In the genomic region with DNA sequence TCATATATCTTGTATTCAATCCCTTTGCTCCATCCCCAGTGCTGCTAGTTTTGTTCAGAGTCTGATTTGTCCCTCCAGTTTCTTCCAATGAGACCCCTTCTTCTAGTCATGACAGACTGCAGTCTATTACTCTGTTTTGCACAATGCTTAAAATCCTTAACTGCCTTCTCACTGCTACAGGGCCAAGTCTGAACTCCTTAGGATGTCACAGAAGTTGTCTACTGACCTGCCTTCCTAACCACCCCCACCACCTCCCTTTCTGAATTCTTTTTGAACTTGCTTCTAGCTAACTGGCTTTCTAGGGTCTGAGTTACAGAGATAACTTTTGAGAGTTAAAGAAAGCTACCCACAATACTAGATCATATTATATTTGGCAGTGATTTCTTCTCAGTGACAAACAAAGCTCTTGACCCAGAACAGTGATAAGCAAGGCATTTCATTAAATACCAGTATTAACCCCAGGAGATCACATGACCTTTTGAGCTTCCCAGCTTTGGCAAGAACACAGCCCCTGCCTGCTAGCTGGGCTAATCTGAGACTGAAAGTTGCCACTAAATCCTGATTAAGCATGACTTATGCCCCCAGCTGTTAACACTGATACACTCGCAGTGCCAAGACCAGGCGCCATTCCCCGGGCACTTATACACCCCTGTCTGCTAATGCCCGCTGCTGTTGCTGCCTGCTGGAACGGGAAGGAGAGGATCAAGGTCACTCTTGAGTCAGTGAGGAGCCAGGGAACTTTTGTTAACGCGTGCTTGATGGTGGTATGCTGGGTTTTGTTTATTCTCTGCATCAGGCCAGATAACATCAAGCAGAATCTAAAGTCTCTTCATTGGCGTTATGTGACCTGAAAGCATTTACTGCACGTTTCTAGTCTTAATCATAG, we compare ENCODE assay signal across 11 cellular contexts. TPM values are rescaled to one million over a fixed set of nuclear protein-coding genes. Genes with fewer than 3 reads are reported as not detected.
DNase-seq lines count a peak whose midpoint lies in the region; ATAC-seq lines count a peak whose summit lies in the region.
"Had no signal": no experiment of that assay in that cellular context is flagged by ENCODE, and none has a peak within 500 bp of the region (broad histone marks: within the 10 kb centered on the region; RNA-seq: fewer than 3 reads in every experiment).

No MANE protein-coding gene starts in this region.

- no peaks in the 10 kb centered on the region for H3K36me3 Mint-ChIP-seq in stimulated activated naive B cell treated with anti-CD40 and anti-IgM and Interleukin-4, amounts not matched to agents 10 μg/mL and 1 μg/mL and 100 μg/mL, for 72 hours

- ATAC-seq in left lobe of liver: peak; percentile 85
- no peak for ATAC-seq in stimulated activated naive B cell treated with anti-CD40 and anti-IgM and Interleukin-4, amounts not matched to agents 10 μg/mL and 1 μg/mL and 100 μg/mL, for 72 hours (replicated peaks)
- ATAC-seq: effector memory CD8-positive, alpha-beta T cell had no signal

- H3K4me3 Mint-ChIP-seq in stimulated activated naive B cell treated with anti-CD40 and anti-IgM and Interleukin-4, amounts not matched to agents 10 μg/mL and 1 μg/mL and 100 μg/mL, for 72 hours: no peak overlapping the region
- H3K4me3 Mint-ChIP-seq: activated CD4-positive, alpha-beta T cell treated with anti-CD3 and anti-CD28 coated beads, Interleukin-2, amount 10 ng/mL, durations not matched to agents 7 days and 5 days had no signal

- H3K4me1 ChIP-seq in stomach smooth muscle (ENCODE audit: control insufficient read depth, insufficient read depth, low read length): peaks cover 22% of the 10 kb centered on the region

- no peak overlapping the region for H3K27ac Mint-ChIP-seq in stimulated activated naive B cell treated with anti-CD40 and anti-IgM and Interleukin-4, amounts not matched to agents 10 μg/mL and 1 μg/mL and 100 μg/mL, for 72 hours
- H3K27ac Mint-ChIP-seq: activated CD4-positive, alpha-beta T cell treated with anti-CD3 and anti-CD28 coated beads, Interleukin-2, amount 10 ng/mL, durations not matched to agents 7 days and 5 days; effector memory CD8-positive, alpha-beta T cell had no signal

- no peaks in the 10 kb centered on the region for H3K4me1 Mint-ChIP-seq in stimulated activated naive B cell treated with anti-CD40 and anti-IgM and Interleukin-4, amounts not matched to agents 10 μg/mL and 1 μg/mL and 100 μg/mL, for 72 hours
- H3K4me1 Mint-ChIP-seq: activated CD4-positive, alpha-beta T cell treated with anti-CD3 and anti-CD28 coated beads, Interleukin-2, amount 10 ng/mL, durations not matched to agents 7 days and 5 days had no signal

- H3K4me3 ChIP-seq in stomach smooth muscle (ENCODE audit: low read length in 2 of 2): peak overlapping the region; percentile 52 to 74

- peak overlapping the region; percentile 62 for H3K27ac ChIP-seq in stomach smooth muscle (ENCODE audit: low read length)

- peaks cover 24 to 29% of the 10 kb centered on the region in 2 donors for H3K27me3 Mint-ChIP-seq in stimulated activated naive B cell treated with anti-CD40 and anti-IgM and Interleukin-4, amounts not matched to agents 10 μg/mL and 1 μg/mL and 100 μg/mL, for 72 hours

- no peaks in the 10 kb centered on the region for H3K27me3 ChIP-seq in stomach smooth muscle (ENCODE audit: control insufficient read depth in 1 of 2, insufficient read depth in 2 of 2, low read length in 2 of 2)

- no peaks in the 10 kb centered on the region for H3K36me3 ChIP-seq in stomach smooth muscle (ENCODE audit: control insufficient read depth in 2 of 2, insufficient read depth in 2 of 2, low read length in 2 of 2)

- peak; percentile 13 for DNase-seq in NCI-H1105 (lab: John Stamatoyannopoulos, UW)
- DNase-seq in dedifferentiated amniotic fluid mesenchymal stem cell (ENCODE audit: extremely low spot score): peak; percentile 29
- peak; percentile 78 for DNase-seq in left lobe of liver (ENCODE audit: low spot score)
- DNase-seq in stimulated activated naive B cell treated with anti-CD40 and anti-IgM and Interleukin-4, amounts not matched to agents 10 μg/mL and 1 μg/mL and 100 μg/mL, for 72 hours: no peak
- no peak for DNase-seq in stimulated activated CD4-positive, alpha-beta T cell treated with anti-CD3 and anti-CD28 coated beads, Interleukin-4, amount 100 ng/mL, for 4 hours
- DNase-seq in stimulated activated CD4-positive, alpha-beta T cell treated with anti-CD3 and anti-CD28 coated beads, Interleukin-2, amount 100 ng/mL, for 48 hours: no peak
- no peak for DNase-seq in NCI-H1930 (lab: John Stamatoyannopoulos, UW)
- DNase-seq: activated CD4-positive, alpha-beta T cell treated with anti-CD3 and anti-CD28 coated beads, Interleukin-2, amount 10 ng/mL, durations not matched to agents 7 days and 5 days; effector memory CD8-positive, alpha-beta T cell; NCI-H345 had no signal

- no peaks in the 10 kb centered on the region for H3K9me3 ChIP-seq in stomach smooth muscle (ENCODE audit: control insufficient read depth in 2 of 2, low read length in 2 of 2)

- H3K9ac ChIP-seq in stomach smooth muscle (ENCODE audit: low read length in 2 of 2): peak overlapping the region; percentile 54 to 55

- H3K9me3 Mint-ChIP-seq in stimulated activated naive B cell treated with anti-CD40 and anti-IgM and Interleukin-4, amounts not matched to agents 10 μg/mL and 1 μg/mL and 100 μg/mL, for 72 hours: peaks cover 0 to 2% of the 10 kb centered on the region in 2 donors
- H3K9me3 Mint-ChIP-seq: activated CD4-positive, alpha-beta T cell treated with anti-CD3 and anti-CD28 coated beads, Interleukin-2, amount 10 ng/mL, durations not matched to agents 7 days and 5 days had no signal

RNA-seq across cellular contexts. Expression of gene ADAMTSL1, which starts 36.4 kb away (rescaled TPM):
- total RNA-seq in left lobe of liver: 1.9 TPM
- total RNA-seq: activated CD4-positive, alpha-beta T cell treated with anti-CD3 and anti-CD28 coated beads, Interleukin-2, amount 10 ng/mL, durations not matched to agents 7 days and 5 days had no signal

Comparison
In these comparisons a context has a peak if more than half of its experiments do, and no peak if none do; other contexts are left out.
1. DNase-seq: peak in NCI-H1105 (single experiment), dedifferentiated amniotic fluid mesenchymal stem cell (single experiment) and left lobe of liver (single experiment); none in stimulated activated naive B cell treated with anti-CD40 and anti-IgM and Interleukin-4, amounts not matched to agents 10 μg/mL and 1 μg/mL and 100 μg/mL, for 72 hours (single experiment), stimulated activated CD4-positive, alpha-beta T cell treated with anti-CD3 and anti-CD28 coated beads, Interleukin-4, amount 100 ng/mL, for 4 hours (0 of 2), stimulated activated CD4-positive, alpha-beta T cell treated with anti-CD3 and anti-CD28 coated beads, Interleukin-2, amount 100 ng/mL, for 48 hours (0 of 2) and NCI-H1930 (0 of 2).